ENCODE assay signal across 8 cellular contexts in the genomic region with DNA sequence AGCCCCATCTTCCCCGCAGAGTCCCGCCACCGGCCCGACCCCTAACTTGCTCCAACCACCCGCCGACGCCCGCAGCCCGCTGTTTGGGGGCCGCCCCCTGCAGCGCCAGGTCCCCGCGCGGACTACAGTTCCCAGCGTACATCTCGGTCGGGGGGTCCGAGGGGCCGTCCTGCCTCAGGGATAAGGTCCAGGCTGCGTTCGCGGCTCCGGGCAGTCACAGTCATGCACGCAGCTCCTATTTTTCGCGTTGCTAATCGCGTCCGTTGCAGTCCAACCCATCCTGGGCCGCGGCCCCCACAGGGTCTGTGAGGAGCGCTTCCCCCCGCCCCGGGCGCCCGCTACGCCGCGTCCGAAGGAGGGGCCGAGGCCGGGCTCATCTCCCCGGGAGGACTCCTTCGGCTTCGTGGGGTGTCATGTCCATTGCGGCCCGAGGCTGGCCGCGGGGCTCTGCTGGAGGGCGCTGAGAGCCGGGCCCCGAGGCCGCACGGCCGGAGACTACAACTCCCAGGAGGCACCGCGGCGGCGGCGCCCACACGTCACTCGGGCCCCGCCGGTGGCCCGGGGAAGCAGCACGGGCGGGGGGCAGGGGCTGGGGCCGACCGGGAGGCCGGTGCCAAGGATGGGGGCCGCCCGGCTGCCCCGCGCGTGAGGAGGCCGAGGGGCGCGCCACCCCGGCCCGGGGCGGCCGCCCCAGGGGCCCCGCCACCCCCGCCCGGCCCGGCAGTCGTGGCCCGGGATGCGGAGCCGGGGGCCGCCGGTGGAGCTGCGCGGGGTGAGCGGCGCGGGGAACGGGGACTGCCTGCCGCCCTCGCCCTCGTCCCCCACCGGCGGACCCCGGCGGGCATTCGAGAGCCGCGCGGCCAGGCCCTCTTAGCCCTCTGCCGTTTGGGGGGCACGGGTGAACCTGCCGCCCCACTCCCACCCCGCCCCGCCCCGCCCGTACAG. TPM values are rescaled to one million over a fixed set of nuclear protein-coding genes. Genes with fewer than 3 reads are reported as not detected.
DNase-seq lines count a peak whose midpoint lies in the region; ATAC-seq and TF ChIP-seq lines count a peak whose summit lies in the region.

A gene (plus strand): TSS at position 536 of the 945 bp plus-strand sequence. CDS start 606 bp downstream, outside the sequence.

- H3K27ac ChIP-seq in SJCRH30 (peak within 1 kb of the TSS; percentile 68), suprapubic skin (peak within 1 kb of the TSS; percentile 81)

- H3K36me3 ChIP-seq in SJCRH30 (no peaks in the 10 kb centered on the region), suprapubic skin (no peaks in the 10 kb centered on the region)

- H3K27me3 ChIP-seq in SJCRH30 (peaks cover 9% of the 10 kb centered on the region; the same call in 1 of the 2 replicates), suprapubic skin (no peaks in the 10 kb centered on the region)

- peak in 1 of 2 donors; percentile 19 for TF ChIP-seq POLR2A in suprapubic skin (IDR thresholded peaks at IDR 0.05)

- no peaks in the 10 kb centered on the region for H3K9me3 ChIP-seq in SJCRH30 (replicated peaks)
- no peaks in the 10 kb centered on the region for H3K9me3 ChIP-seq in suprapubic skin

- ATAC-seq in GM21529 (IDR thresholded peaks at IDR 0.05; ENCODE audit: unreplicated experiment): peak; percentile 74

- no peak for TF ChIP-seq EP300 in suprapubic skin (IDR thresholded peaks at IDR 0.05)

- WGBS in suprapubic skin: 0% methylated on average over 9 of the region's 116 CpGs

- H3K4me1 ChIP-seq in SJCRH30 (peaks cover 5% of the 10 kb centered on the region; the same call in 1 of the 2 replicates), suprapubic skin (peaks cover 25% of the 10 kb centered on the region)

- peak within 1 kb of the TSS; percentile 83 for H3K4me3 ChIP-seq in Jurkat, Clone E6-1 (ENCODE audit: low read length)
- H3K4me3 ChIP-seq in SJCRH30 (peak within 1 kb of the TSS; percentile 98), suprapubic skin (peak within 1 kb of the TSS; percentile 79)

- no peak for TF ChIP-seq CTCF in suprapubic skin (IDR thresholded peaks at IDR 0.05)

- DNase-seq in DMS53 (lab: John Stamatoyannopoulos, UW) (peak; percentile 90), SJCRH30 (peak; percentile 88), germinal center (ENCODE audit: low spot score) (peak; percentile 85), nucleus accumbens (lab: John Stamatoyannopoulos, UW) (peak in 54 of 56 donors; percentile 35 to 84 (median 72)), suprapubic skin (ENCODE audit: low spot score in 2 of 2) (peak; percentile 86 to 91)
- DNase-seq in Jurkat, Clone E6-1 (ENCODE audit: low read depth, low spot score): peak; percentile 27
- DNase-seq in activated naive CD4-positive, alpha-beta T cell (lab: John Stamatoyannopoulos, UW): peak; percentile 36 to 62 (median 48)

RNA-seq across cellular contexts. Expression of the gene that starts here (rescaled TPM):
- polyA plus RNA-seq in Jurkat, Clone E6-1 (2012; ENCODE audit: insufficient read depth, insufficient read length): 19.7 TPM
- 9.5 and 10.1 TPM in 2 replicates for total RNA-seq in SJCRH30 (2014; rRNA removed; shearing (Covaris generic))
- total RNA-seq in suprapubic skin: 10 to 100 TPM; 11.0 to 20.4 (median 17.1) TPM

Comparison
In these comparisons a context has a peak if more than half of its experiments do, and no peak if none do; other contexts are left out.
1. Peak in every context shown above with its lines: DNase-seq, ATAC-seq, H3K4me3 ChIP-seq and H3K27ac ChIP-seq.
2. DNase-seq: peak in every context shown above with its lines; median percentile 90 in DMS53; 88 in suprapubic skin; 88 in SJCRH30; 85 in germinal center; 72 in nucleus accumbens; 48 in activated naive CD4-positive, alpha-beta T cell; 27 in Jurkat, Clone E6-1.